9 cellular contexts compared by ENCODE assay signal in the genomic region with DNA sequence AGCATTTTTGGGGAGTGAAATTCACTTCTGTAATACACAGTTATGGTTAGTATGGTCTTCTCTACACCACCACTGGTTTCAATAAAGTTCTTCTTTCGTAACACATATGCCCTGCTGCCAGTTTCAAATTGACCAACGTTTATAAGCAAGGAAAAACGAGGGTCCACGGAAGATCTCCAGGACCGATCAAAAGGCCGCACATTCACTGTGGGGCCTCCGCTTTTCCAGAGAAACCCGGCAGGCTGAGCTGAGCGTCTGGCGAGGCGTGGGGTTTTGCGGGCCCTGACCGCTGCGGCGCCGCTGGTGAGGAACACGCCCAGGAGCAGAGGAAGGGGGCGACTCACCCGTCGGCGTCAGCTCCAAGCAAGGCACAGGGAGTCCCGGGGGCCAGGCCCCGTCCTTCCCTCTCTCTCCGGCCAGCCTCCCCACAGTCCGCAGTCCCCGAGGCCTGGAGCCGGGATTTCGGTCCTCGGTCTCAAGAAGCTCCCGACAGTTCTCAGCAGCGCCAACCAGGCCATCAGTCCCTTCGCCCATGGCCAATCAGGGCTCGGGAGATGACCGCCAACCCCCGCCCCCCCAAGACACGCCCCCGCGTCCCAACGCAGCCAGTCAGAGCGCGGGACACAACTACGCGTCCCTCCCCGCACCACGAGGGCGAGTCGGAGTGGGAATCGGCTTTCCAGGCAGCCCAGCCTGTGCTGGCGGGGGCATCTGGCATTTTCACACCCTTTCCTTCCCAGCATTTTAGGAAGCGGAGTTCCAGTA. TPM values are rescaled to one million over a fixed set of nuclear protein-coding genes. Genes with fewer than 3 reads are reported as not detected.
DNase-seq lines count a peak whose midpoint lies in the region; ATAC-seq, FAIRE-seq and TF ChIP-seq lines count a peak whose summit lies in the region.
"Had no signal": no experiment of that assay in that cellular context is flagged by ENCODE, and none has a peak within 500 bp of the region (broad histone marks: within the 10 kb centered on the region; RNA-seq: fewer than 3 reads in every experiment).

A gene with protein sequence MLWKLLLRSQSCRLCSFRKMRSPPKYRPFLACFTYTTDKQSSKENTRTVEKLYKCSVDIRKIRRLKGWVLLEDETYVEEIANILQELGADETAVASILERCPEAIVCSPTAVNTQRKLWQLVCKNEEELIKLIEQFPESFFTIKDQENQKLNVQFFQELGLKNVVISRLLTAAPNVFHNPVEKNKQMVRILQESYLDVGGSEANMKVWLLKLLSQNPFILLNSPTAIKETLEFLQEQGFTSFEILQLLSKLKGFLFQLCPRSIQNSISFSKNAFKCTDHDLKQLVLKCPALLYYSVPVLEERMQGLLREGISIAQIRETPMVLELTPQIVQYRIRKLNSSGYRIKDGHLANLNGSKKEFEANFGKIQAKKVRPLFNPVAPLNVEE (minus strand): TSS at position 522 of the 765 bp plus-strand sequence. CDS start 8,432 bp downstream, outside the sequence.

- H4K20me1 ChIP-seq in HepG2 (ENCODE audit: insufficient read depth, low read length): no peaks in the 10 kb centered on the region

- H3K27me3 ChIP-seq in BE2C (no peaks in the 10 kb centered on the region), HepG2 (ENCODE audit: control insufficient read depth in 1 of 2, insufficient read depth in 2 of 2, low read length in 2 of 2) (no peaks in the 10 kb centered on the region; a peak in 1 of 5 replicates)

- DNase-seq in BE2C: peak; percentile 95
- DNase-seq in GM19239 (ENCODE audit: insufficient read length, low spot score): peak; percentile 79
- DNase-seq in NCI-H524 treated with DMSO at 0.1 percent for 48 hours (lab: John Stamatoyannopoulos, UW): peak; percentile 71
- peak; percentile 66 to 74 for DNase-seq in activated CD4-positive, alpha-beta T cell treated with anti-CD3 and anti-CD28 coated beads, Interleukin-2, amount 50 U/mL, for 4 hours
- DNase-seq in dermis blood vessel endothelial cell: peak; percentile 97
- peak; percentile 90 for DNase-seq in HepG2 (ENCODE audit: low spot score)
- DNase-seq in stimulated activated CD4-positive, alpha-beta T cell treated with anti-CD3 and anti-CD28 coated beads, Interleukin-2, amount 100 ng/mL, for 48 hours: peak; percentile 70

- intact Hi-C loops in HepG2 (cut with micrococcal nuclease; ENCODE audit: unreplicated experiment): loop anchor here (1.0 kb wide), 2 partner anchors 9 to 105 kb away; no protein-coding TSS in a partner anchor

- peak within 1 kb of the TSS; percentile 96 for H3K4me2 ChIP-seq in HepG2 (ENCODE audit: low read depth, low read length)

- no peak for TF ChIP-seq CTCF in BE2C (IDR thresholded peaks at IDR 0.05; ENCODE audit: low read depth, low read length)
- 0 out of 2 replicates have a peak, but pooled peaks have one; percentile 17 for TF ChIP-seq CTCF in HepG2 (CRISPR knock-in tag; IDR thresholded peaks at IDR 0.05)

- peaks cover 16% of the 10 kb centered on the region for H3K79me2 ChIP-seq in HepG2 (ENCODE audit: insufficient read depth, low read length)

- H3K9ac ChIP-seq in HepG2 (ENCODE audit: insufficient read depth, low read depth, low read length): peak within 1 kb of the TSS; percentile 85

- H3K36me3 ChIP-seq in BE2C (peaks cover 18% of the 10 kb centered on the region), HepG2 (replicated peaks in 1 of 2; ENCODE audit: control insufficient read depth in 1 of 2, insufficient read depth in 2 of 2, low read length in 2 of 2) (peaks cover 3 to 9% of the 10 kb centered on the region in 2 experiments; a peak in 1 of 5 replicates)

- ATAC-seq in HG03442 (IDR thresholded peaks at IDR 0.05; ENCODE audit: unreplicated experiment) (peak; percentile 92), HepG2 (peak; percentile 94)

- 0 out of 2 replicates have a peak, but pooled peaks have one; percentile 29 for TF ChIP-seq RAD21 in HepG2 (CRISPR knock-in tag; IDR thresholded peaks at IDR 0.05)

- in situ Hi-C loops in HepG2 (cut with HindIII; ENCODE audit: extremely low pct_ligation_motif_present, low pct_unique_long_range_greater_than_20kb): no loop called here

- no peak within 1 kb of the TSS for H2AFZ ChIP-seq in HepG2 (ENCODE audit: low read length)

- WGBS in HepG2 (ENCODE audit: low lambda C conversion rate): under 1% methylated on average over 26 of the region's 50 CpGs

- peak within 1 kb of the TSS; percentile 71 for H3K27ac ChIP-seq in HepG2 (ENCODE audit: extremely low read length, insufficient read depth, low read length)

- TF ChIP-seq POLR2A in HepG2 (IDR thresholded peaks at IDR 0.05; ENCODE audit: insufficient read depth in 1 of 2, low read depth in 2 of 2, low read length in 2 of 2): peak in 1 of 2 experiments; percentile 89; a peak in 2 of 4 replicates

- BruUV-seq in HepG2 (replicated peaks; lab: Mats Ljungman, UMichigan): TSS peak; percentile 65

- H3K4me3 ChIP-seq in BE2C (ENCODE audit: low read depth, low read length): peak within 1 kb of the TSS; percentile 69
- H3K4me3 ChIP-seq in HepG2 (replicated peaks in 1 of 3; ENCODE audit: insufficient read depth in 1 of 3, low read depth in 2 of 3, low read length in 3 of 3): peak within 1 kb of the TSS; percentile 70 to 90 (median 76)

- FAIRE-seq in GM19239 (lab: Jason Lieb, UNC) (peak; percentile 94), HepG2 (lab: Jason Lieb, UNC) (peak; percentile 37)
- FAIRE-seq: endometrium had no signal

- H3K9me3 ChIP-seq in BE2C: no peaks in the 10 kb centered on the region
- H3K9me3 ChIP-seq in HepG2 (ENCODE audit: low read length): no peaks in the 10 kb centered on the region

- no peak for TF ChIP-seq EP300 in HepG2 (IDR thresholded peaks at IDR 0.05; ENCODE audit: low read depth in 2 of 2, low read length in 2 of 2)
- TF ChIP-seq EP300 in HepG2 (CRISPR knock-in tag; IDR thresholded peaks at IDR 0.05; ENCODE audit: borderline replicate concordance): no peak

- POLR2A ChIA-PET in HepG2 (lab: Yijun Ruan, JAX): interaction anchor here (0.9 to 3.4 kb wide), 7 partner anchors 10 to 629 kb away, joined by 3 to 50 read pairs (median 6); a partner anchor contains a TSS

- H3K4me1 ChIP-seq in BE2C: peaks cover 3% of the 10 kb centered on the region; the same call in 1 of the 2 replicates
- H3K4me1 ChIP-seq in HepG2 (ENCODE audit: insufficient read depth, low read length): peaks cover 22% of the 10 kb centered on the region

- CTCF ChIA-PET in HepG2 (lab: Yijun Ruan, JAX; ENCODE audit: low intra/inter-chr PET ratio, low total read pairs): no interaction called here

TF ChIP-seq in HepG2, 621 proteins besides CTCF, POLR2A, EP300 and RAD21 (continues in another document):
- no peak for TF ChIP-seq PRMT3 (CRISPR knock-in tag; IDR thresholded peaks at IDR 0.05; ENCODE audit: borderline replicate concordance, low read depth)
- no peak for TF ChIP-seq EHMT2 (IDR thresholded peaks at IDR 0.05; ENCODE audit: borderline replicate concordance, low read depth, low read length)
- no peak for TF ChIP-seq TBX3 (IDR thresholded peaks at IDR 0.05; ENCODE audit: borderline replicate concordance)
- no peak for TF ChIP-seq RCOR2 (CRISPR knock-in tag; IDR thresholded peaks at IDR 0.05)
- TF ChIP-seq, protein P1, sequence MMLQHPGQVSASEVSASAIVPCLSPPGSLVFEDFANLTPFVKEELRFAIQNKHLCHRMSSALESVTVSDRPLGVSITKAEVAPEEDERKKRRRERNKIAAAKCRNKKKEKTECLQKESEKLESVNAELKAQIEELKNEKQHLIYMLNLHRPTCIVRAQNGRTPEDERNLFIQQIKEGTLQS (CRISPR knock-in tag; IDR thresholded peaks at IDR 0.05): no peak
- peak; percentile 63; the same call in 1 of the 2 replicates for TF ChIP-seq PHF20 (CRISPR knock-in tag; IDR thresholded peaks at IDR 0.05)
- TF ChIP-seq YEATS4 (CRISPR knock-in tag; IDR thresholded peaks at IDR 0.05; ENCODE audit: borderline replicate concordance): peak; percentile 74; the same call in 1 of the 2 replicates
- TF ChIP-seq MAFG (CRISPR knock-in tag; IDR thresholded peaks at IDR 0.05): no peak
- no peak for TF ChIP-seq ARNT (IDR thresholded peaks at IDR 0.05)
- peak; percentile 38; the same call in 1 of the 2 replicates for TF ChIP-seq RBAK (CRISPR knock-in tag; IDR thresholded peaks at IDR 0.05)
- TF ChIP-seq STAG1 (CRISPR knock-in tag; IDR thresholded peaks at IDR 0.05): no peak
- peak; percentile 47 for TF ChIP-seq RBM39 (IDR thresholded peaks at IDR 0.05; ENCODE audit: low read depth, low read length, poor library complexity, severe bottlenecking)
- no peak for TF ChIP-seq KAT2B (IDR thresholded peaks at IDR 0.05; ENCODE audit: borderline replicate concordance, low read depth, low read length)

RNA-seq across cellular contexts. Expression of the gene that starts here (rescaled TPM):
- polyA plus RNA-seq in BE2C (2012; ENCODE audit: insufficient read depth, insufficient read length, low read depth): 9.3 TPM
- 6.5 and 7.2 TPM in 2 replicates for total RNA-seq in dermis blood vessel endothelial cell
- total RNA-seq in HepG2 (2016; rRNA removed; fragmentation: Illumina TruSeq; extraction: Trizol): 11.6 and 13.6 TPM in 2 replicates
- 3.6 and 3.8 TPM in 2 replicates for total RNA-seq in HepG2 (2016; cell fraction: cytosol; rRNA removed; fragmentation: Illumina TruSeq; extraction: Trizol; ENCODE audit: low read depth)
- 14.0 and 14.6 TPM in 2 replicates for total RNA-seq in HepG2 (2016; cell fraction: insoluble cytoplasmic fraction; rRNA removed; fragmentation: Illumina TruSeq; extraction: Trizol)
- 7.1 and 8.0 TPM in 2 replicates for total RNA-seq in HepG2 (2016; cell fraction: membrane; rRNA removed; fragmentation: Illumina TruSeq; extraction: Trizol)
- total RNA-seq in HepG2 (2016; cell fraction: nucleus; rRNA removed; fragmentation: Illumina TruSeq; extraction: Trizol): 13.6 and 17.6 TPM in 2 replicates
- polyA plus RNA-seq in HepG2 (2011; rRNA removed): 8.0 and 9.9 TPM in 2 replicates
- 2.4 and 3.5 TPM in 2 replicates for polyA plus RNA-seq in HepG2 (2011; cell fraction: cytosol; rRNA removed)
- polyA plus RNA-seq in HepG2 (2011; cell fraction: nucleus; rRNA removed): 16.4 and 28.8 TPM in 2 replicates
- polyA plus RNA-seq in HepG2 (2012): 11.8 and 14.4 TPM in 2 replicates
- polyA plus RNA-seq in HepG2 (2016; cell fraction: cytosol; fragmentation: Illumina TruSeq; extraction: Trizol; ENCODE audit: low read depth): 3.5 and 4.3 TPM in 2 replicates
- polyA plus RNA-seq in HepG2 (2016; cell fraction: insoluble cytoplasmic fraction; fragmentation: Illumina TruSeq; extraction: Trizol; ENCODE audit: low read depth): 16.5 and 20.1 TPM in 2 replicates
- 5.3 and 7.0 TPM in 2 replicates for polyA plus RNA-seq in HepG2 (2016; cell fraction: membrane; fragmentation: Illumina TruSeq; extraction: Trizol; ENCODE audit: low read depth)
- polyA plus RNA-seq in HepG2 (2016; cell fraction: nucleus; fragmentation: Illumina TruSeq; extraction: Trizol; ENCODE audit: insufficient read depth, low read depth): 25.1 and 29.0 TPM in 2 replicates
- 3.7 and 4.5 TPM in 2 replicates for polyA minus RNA-seq in HepG2 (2011; rRNA and poly(A)+ RNA removed; ENCODE audit: low replicate concordance)
- 2.7 and 3.5 TPM in 2 replicates for polyA minus RNA-seq in HepG2 (2011; cell fraction: cytosol; rRNA and poly(A)+ RNA removed)
- 9.5 and 14.3 TPM in 2 replicates for polyA minus RNA-seq in HepG2 (2011; cell fraction: nucleus; rRNA and poly(A)+ RNA removed)

Comparison
In these comparisons a context has a peak if more than half of its experiments do, and no peak if none do; other contexts are left out.
1. Peak in every context shown above with its lines: DNase-seq, ATAC-seq, H3K4me3 ChIP-seq and H3K27ac ChIP-seq.